Comparison of ENCODE assay signal across 10 cellular contexts in the genomic region with DNA sequence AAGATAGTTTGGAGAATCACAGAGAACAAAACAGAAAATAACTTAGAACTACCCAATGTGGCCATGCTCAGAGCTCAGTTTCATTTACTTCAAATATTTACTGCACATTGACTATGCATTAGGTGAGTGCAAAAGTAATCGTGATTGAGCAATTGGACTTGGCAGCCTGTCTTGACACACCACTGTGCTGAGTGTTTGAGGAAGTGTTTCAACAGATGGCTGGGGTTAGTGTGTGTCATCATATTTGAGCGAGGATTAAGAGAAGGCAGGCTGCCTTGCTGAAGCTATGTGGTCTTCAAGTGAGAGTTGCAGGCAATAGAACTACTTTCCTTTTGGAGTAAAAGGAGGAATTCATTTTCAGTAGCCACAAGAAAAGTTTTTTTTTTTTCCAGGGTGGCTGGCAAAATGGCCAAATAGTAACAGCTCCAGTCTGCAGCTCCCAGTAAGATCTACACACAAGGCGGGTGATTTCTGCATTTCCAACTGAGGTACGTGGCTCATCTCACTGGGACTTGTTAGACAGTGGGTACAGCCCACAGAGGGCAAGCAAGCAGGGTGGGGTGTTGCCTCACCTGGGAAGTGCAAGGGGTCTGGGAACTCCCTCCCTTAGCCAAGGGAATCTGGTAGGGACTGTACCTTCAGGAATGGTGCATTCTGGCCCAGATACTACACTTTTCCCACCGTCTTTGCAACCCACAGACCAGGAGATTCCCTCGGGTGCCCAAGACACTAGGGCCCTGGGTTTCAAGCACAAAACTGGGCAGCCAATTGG. TPM values are rescaled to one million over a fixed set of nuclear protein-coding genes. Genes with fewer than 3 reads are reported as not detected.
DNase-seq lines count a peak whose midpoint lies in the region; ATAC-seq and TF ChIP-seq lines count a peak whose summit lies in the region.
"Had no signal": no experiment of that assay in that cellular context is flagged by ENCODE, and none has a peak within 500 bp of the region (broad histone marks: within the 10 kb centered on the region; RNA-seq: fewer than 3 reads in every experiment).

No MANE protein-coding gene starts in this region.

- TF ChIP-seq EP300 in upper lobe of left lung (IDR thresholded peaks at IDR 0.05) (no peak), SK-N-SH (IDR thresholded peaks at IDR 0.05; ENCODE audit: borderline replicate concordance in 1 of 2, low read depth in 1 of 2, low read length in 1 of 2) (no peak)

- H3K27me3 ChIP-seq in upper lobe of left lung (no peaks in the 10 kb centered on the region), SK-N-SH (ENCODE audit: insufficient read depth) (no peaks in the 10 kb centered on the region)

- POLR2A ChIA-PET in SK-N-SH (lab: Yijun Ruan, JAX) = no interaction called here

- WGBS in upper lobe of left lung, 2 donors = 48 to 65% methylated on average over 4 to 6 of the region's 6 CpGs
- 10% methylated on average over 6 of the region's 6 CpGs for WGBS in SK-N-SH (ENCODE audit: low lambda C conversion rate)

- H3K4me3 ChIP-seq in upper lobe of left lung (no peak overlapping the region), SK-N-SH (ENCODE audit: low read depth in 2 of 2, low read length in 1 of 2) (no peak overlapping the region)

- no peak for TF ChIP-seq RAD21 in SK-N-SH (IDR thresholded peaks at IDR 0.05; ENCODE audit: low read length)

- no peaks in the 10 kb centered on the region for H4K20me1 ChIP-seq in SK-N-SH (ENCODE audit: insufficient read depth)

- no peaks in the 10 kb centered on the region for H3K79me2 ChIP-seq in SK-N-SH (ENCODE audit: insufficient read depth)

- H3K9me3 ChIP-seq in upper lobe of left lung (no peaks in the 10 kb centered on the region), SK-N-SH (no peaks in the 10 kb centered on the region)

- TF ChIP-seq CTCF in upper lobe of left lung (IDR thresholded peaks at IDR 0.05) = no peak
- no peak for TF ChIP-seq CTCF in SK-N-SH (IDR thresholded peaks at IDR 0.05)

- no peak overlapping the region for H3K4me2 ChIP-seq in SK-N-SH

- no peaks in the 10 kb centered on the region for H3F3A ChIP-seq in SK-N-SH (replicated peaks; ENCODE audit: insufficient read depth)

- H3K9ac ChIP-seq in SK-N-SH = no peak overlapping the region

- CTCF ChIA-PET in SK-N-SH (lab: Yijun Ruan, JAX) = interaction anchor here (1.1 kb wide), 1 partner anchor 384 kb away, joined by 3 read pairs; no protein-coding TSS in a partner anchor

- H3K36me3 ChIP-seq in upper lobe of left lung (no peaks in the 10 kb centered on the region), SK-N-SH (replicated peaks in 1 of 2; ENCODE audit: control insufficient read depth in 1 of 2, insufficient read depth in 2 of 2, low read length in 1 of 2) (no peaks in the 10 kb centered on the region)

- peak; percentile 16 for DNase-seq in DMS153 (lab: John Stamatoyannopoulos, UW)
- no peak for DNase-seq in DMS153 treated with DMSO at 0.1 percent for 48 hours (lab: John Stamatoyannopoulos, UW; ENCODE audit: unreplicated experiment)
- DNase-seq in RKO (ENCODE audit: low spot score) = peak; percentile 24
- DNase-seq in globus pallidus (ENCODE audit: low spot score) = peak; percentile 3
- peak in 1 of 2 donors; percentile 82 for DNase-seq in upper lobe of left lung
- DNase-seq in SK-N-SH = no peak
- no peak for DNase-seq in cerebellar cortex (ENCODE audit: low spot score)
- DNase-seq: activated CD8-positive, alpha-beta memory T cell treated with anti-CD3 and anti-CD28 coated beads, Interleukin-2, amount 50 U/mL, for 4 hours; occipital lobe had no signal

- no peak overlapping the region for H2AFZ ChIP-seq in SK-N-SH (ENCODE audit: low read depth)

- peaks cover 0 to 11% (median 7%) of the 10 kb centered on the region in 4 donors for H3K4me1 ChIP-seq in upper lobe of left lung
- no peaks in the 10 kb centered on the region for H3K4me1 ChIP-seq in SK-N-SH (ENCODE audit: control insufficient read depth in 1 of 2, insufficient read depth in 2 of 2, low read depth in 1 of 2, low read length in 1 of 2)

- no peaks in the 10 kb centered on the region for H3K9me2 ChIP-seq in SK-N-SH

- H3K27ac ChIP-seq in upper lobe of left lung (peak overlapping the region in 2 of 4 donors; percentile 54 to 57), SK-N-SH (ENCODE audit: low read depth in 2 of 2, low read length in 1 of 2) (no peak overlapping the region)

- ATAC-seq in upper lobe of left lung (ENCODE audit: low FRiP score in 2 of 2) (peak; percentile 83 to 91), GM21717 (IDR thresholded peaks at IDR 0.05; ENCODE audit: unreplicated experiment) (no peak)

- TF ChIP-seq POLR2A in upper lobe of left lung (IDR thresholded peaks at IDR 0.05) = no peak

TF ChIP-seq in SK-N-SH, 30 proteins besides CTCF, POLR2A, EP300 and RAD21:
- TF ChIP-seq SIN3A (IDR thresholded peaks at IDR 0.05; ENCODE audit: borderline replicate concordance, low read depth, low read length) = no peak
- no peak for TF ChIP-seq NFIC (IDR thresholded peaks at IDR 0.05; ENCODE audit: borderline replicate concordance)
- TF ChIP-seq FOXM1 (IDR thresholded peaks at IDR 0.05; ENCODE audit: low read depth) = no peak
- no peak for TF ChIP-seq CHD2 (IDR thresholded peaks at IDR 0.05; ENCODE audit: low read length, partially characterized antibody)
- TF ChIP-seq MEF2A (IDR thresholded peaks at IDR 0.05; ENCODE audit: borderline replicate concordance, low read depth) = no peak
- TF ChIP-seq, protein P1, sequence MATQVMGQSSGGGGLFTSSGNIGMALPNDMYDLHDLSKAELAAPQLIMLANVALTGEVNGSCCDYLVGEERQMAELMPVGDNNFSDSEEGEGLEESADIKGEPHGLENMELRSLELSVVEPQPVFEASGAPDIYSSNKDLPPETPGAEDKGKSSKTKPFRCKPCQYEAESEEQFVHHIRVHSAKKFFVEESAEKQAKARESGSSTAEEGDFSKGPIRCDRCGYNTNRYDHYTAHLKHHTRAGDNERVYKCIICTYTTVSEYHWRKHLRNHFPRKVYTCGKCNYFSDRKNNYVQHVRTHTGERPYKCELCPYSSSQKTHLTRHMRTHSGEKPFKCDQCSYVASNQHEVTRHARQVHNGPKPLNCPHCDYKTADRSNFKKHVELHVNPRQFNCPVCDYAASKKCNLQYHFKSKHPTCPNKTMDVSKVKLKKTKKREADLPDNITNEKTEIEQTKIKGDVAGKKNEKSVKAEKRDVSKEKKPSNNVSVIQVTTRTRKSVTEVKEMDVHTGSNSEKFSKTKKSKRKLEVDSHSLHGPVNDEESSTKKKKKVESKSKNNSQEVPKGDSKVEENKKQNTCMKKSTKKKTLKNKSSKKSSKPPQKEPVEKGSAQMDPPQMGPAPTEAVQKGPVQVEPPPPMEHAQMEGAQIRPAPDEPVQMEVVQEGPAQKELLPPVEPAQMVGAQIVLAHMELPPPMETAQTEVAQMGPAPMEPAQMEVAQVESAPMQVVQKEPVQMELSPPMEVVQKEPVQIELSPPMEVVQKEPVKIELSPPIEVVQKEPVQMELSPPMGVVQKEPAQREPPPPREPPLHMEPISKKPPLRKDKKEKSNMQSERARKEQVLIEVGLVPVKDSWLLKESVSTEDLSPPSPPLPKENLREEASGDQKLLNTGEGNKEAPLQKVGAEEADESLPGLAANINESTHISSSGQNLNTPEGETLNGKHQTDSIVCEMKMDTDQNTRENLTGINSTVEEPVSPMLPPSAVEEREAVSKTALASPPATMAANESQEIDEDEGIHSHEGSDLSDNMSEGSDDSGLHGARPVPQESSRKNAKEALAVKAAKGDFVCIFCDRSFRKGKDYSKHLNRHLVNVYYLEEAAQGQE (IDR thresholded peaks at IDR 0.05; ENCODE audit: low read depth, low read length) = no peak
- TF ChIP-seq FOXJ3 (CRISPR knock-in tag; IDR thresholded peaks at IDR 0.05) = no peak
- no peak for TF ChIP-seq ELF1 (IDR thresholded peaks at IDR 0.05)
- TF ChIP-seq MAX (IDR thresholded peaks at IDR 0.05; ENCODE audit: low read depth) = no peak
- no peak for TF ChIP-seq YY1 (IDR thresholded peaks at IDR 0.05; ENCODE audit: low read depth)

RNA-seq across cellular contexts. Expression of gene AKR1C4, which starts 37.7 kb away (rescaled TPM):
- not detected for total RNA-seq in upper lobe of left lung
- not detected in 2 replicates for polyA plus RNA-seq in SK-N-SH (2012; rRNA removed)
- polyA plus RNA-seq in SK-N-SH (2012; cell fraction: cytosol; rRNA removed) = not detected in 2 replicates
- polyA plus RNA-seq in SK-N-SH (2012; cell fraction: nucleus; rRNA removed) = not detected in 2 replicates
- total RNA-seq: occipital lobe had no signal

RNA-seq across cellular contexts. Expression of gene AKR1C8, which starts 49.3 kb away (rescaled TPM):
- total RNA-seq in upper lobe of left lung = 1 to 10 TPM in 1 of 6 donors, under 1 TPM in 3, not detected in 2; 0.30 to 9.4 (median 0.53) TPM
- not detected in 2 replicates for polyA plus RNA-seq in SK-N-SH (2012; rRNA removed)
- not detected in 2 replicates for polyA plus RNA-seq in SK-N-SH (2012; cell fraction: cytosol; rRNA removed)
- not detected in 2 replicates for polyA plus RNA-seq in SK-N-SH (2012; cell fraction: nucleus; rRNA removed)

Comparison
In these comparisons a context has a peak if more than half of its experiments do, and no peak if none do; other contexts are left out.
1. DNase-seq: peak in DMS153 (single experiment), RKO (single experiment) and globus pallidus (single experiment); none in DMS153 treated with DMSO at 0.1 percent for 48 hours (single experiment), SK-N-SH (single experiment) and cerebellar cortex (single experiment).